ENCODE assay signal across 16 cellular contexts in the genomic region with DNA sequence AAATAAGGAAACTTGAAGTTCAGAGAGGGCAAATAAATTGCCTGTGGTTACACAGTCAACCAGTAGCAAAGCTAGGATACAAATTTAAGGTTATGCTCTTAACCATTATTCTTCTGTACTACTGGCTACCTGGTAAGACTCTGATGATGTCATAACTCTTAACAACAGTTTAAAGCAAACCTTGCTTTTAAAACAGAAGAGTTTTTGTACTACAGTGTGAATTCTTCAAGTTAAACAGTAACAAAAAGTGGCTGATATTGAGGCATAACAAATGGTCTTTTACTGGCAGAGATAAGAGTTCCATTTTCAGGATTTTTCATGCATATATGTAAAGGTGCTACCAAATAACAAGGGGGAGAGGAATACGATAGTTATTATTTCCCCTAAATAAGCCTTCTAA.
"Had no signal": no experiment of that assay in that cellular context is flagged by ENCODE, and none has a peak within 500 bp of the region (broad histone marks: within the 10 kb centered on the region; RNA-seq: fewer than 3 reads in every experiment).

No MANE protein-coding gene starts in this region.

- H3K4me1 Mint-ChIP-seq: nephron progenitor cell; stimulated activated naive CD8-positive, alpha-beta T cell treated with anti-CD3 and anti-CD28 coated beads, Interleukin-15, amount 100 ng/mL, for 72 hours had no signal

- H3K4me1 ChIP-seq: gastrocnemius medialis, left ventricle myocardium inferior, right atrium auricular region, sigmoid colon had no signal

- H3K27me3 Mint-ChIP-seq: effector memory CD8-positive, alpha-beta T cell; naive B cell; stimulated activated naive B cell treated with anti-CD40 and anti-IgM and Interleukin-4, amounts not matched to agents 10 μg/mL and 1 μg/mL and 100 μg/mL, for 72 hours; stimulated activated naive CD8-positive, alpha-beta T cell treated with anti-CD3 and anti-CD28 coated beads, Interleukin-15, amount 100 ng/mL, for 72 hours had no signal

- H3K4me3 Mint-ChIP-seq: effector memory CD8-positive, alpha-beta T cell; naive B cell; nephron progenitor cell; stimulated activated naive B cell treated with anti-CD40 and anti-IgM and Interleukin-4, amounts not matched to agents 10 μg/mL and 1 μg/mL and 100 μg/mL, for 72 hours; stimulated activated naive CD8-positive, alpha-beta T cell treated with anti-CD3 and anti-CD28 coated beads, Interleukin-15, amount 100 ng/mL, for 72 hours had no signal

- H3K27ac ChIP-seq: epithelial cell of prostate, esophagus muscularis mucosa, gastrocnemius medialis, right atrium auricular region had no signal

- H3K9me3 ChIP-seq: esophagus muscularis mucosa, gastrocnemius medialis, heart right ventricle, left ventricle myocardium inferior, right atrium auricular region, sigmoid colon had no signal

- DNase-seq: effector memory CD8-positive, alpha-beta T cell; gastrocnemius medialis; heart right ventricle; islet precursor cell; left ventricle myocardium inferior; naive B cell; sigmoid colon; stimulated activated CD4-positive, alpha-beta T cell treated with anti-CD3 and anti-CD28 coated beads, Interleukin-4, amount 100 ng/mL, for 4 hours; stimulated activated naive B cell treated with anti-CD40 and anti-IgM and Interleukin-4, amounts not matched to agents 10 μg/mL and 1 μg/mL and 100 μg/mL, for 72 hours; stimulated activated naive CD8-positive, alpha-beta T cell treated with anti-CD3 and anti-CD28 coated beads, Interleukin-15, amount 100 ng/mL, for 72 hours had no signal

- H3K9me3 Mint-ChIP-seq: effector memory CD8-positive, alpha-beta T cell; nephron progenitor cell; stimulated activated naive B cell treated with anti-CD40 and anti-IgM and Interleukin-4, amounts not matched to agents 10 μg/mL and 1 μg/mL and 100 μg/mL, for 72 hours; stimulated activated naive CD8-positive, alpha-beta T cell treated with anti-CD3 and anti-CD28 coated beads, Interleukin-15, amount 100 ng/mL, for 72 hours had no signal

- H3K27ac Mint-ChIP-seq: effector memory CD8-positive, alpha-beta T cell; nephron progenitor cell; stimulated activated naive B cell treated with anti-CD40 and anti-IgM and Interleukin-4, amounts not matched to agents 10 μg/mL and 1 μg/mL and 100 μg/mL, for 72 hours; stimulated activated naive CD8-positive, alpha-beta T cell treated with anti-CD3 and anti-CD28 coated beads, Interleukin-15, amount 100 ng/mL, for 72 hours had no signal

- H3K4me3 ChIP-seq: esophagus muscularis mucosa, gastrocnemius medialis, heart right ventricle, left ventricle myocardium inferior, right atrium auricular region, sigmoid colon, skin epidermis had no signal

- H3K36me3 ChIP-seq: gastrocnemius medialis had no signal

- ATAC-seq: effector memory CD8-positive, alpha-beta T cell; gastrocnemius medialis; heart right ventricle; stimulated activated naive B cell treated with anti-CD40 and anti-IgM and Interleukin-4, amounts not matched to agents 10 μg/mL and 1 μg/mL and 100 μg/mL, for 72 hours; stimulated activated naive CD8-positive, alpha-beta T cell treated with anti-CD3 and anti-CD28 coated beads, Interleukin-15, amount 100 ng/mL, for 72 hours had no signal

- FAIRE-seq: urothelium cell line had no signal

- H3K27me3 ChIP-seq: gastrocnemius medialis, heart right ventricle, right atrium auricular region, sigmoid colon had no signal
